ENCODE assay signal across 34 cellular contexts in genomic region chr18:28778706-28779105, GRCh38.
"Had no signal": no experiment of that assay in that cellular context is flagged by ENCODE, and none has a peak within 500 bp of the region (broad histone marks: within the 10 kb centered on the region; RNA-seq: fewer than 3 reads in every experiment).

No MANE protein-coding gene starts in this region.

- H3K4me1 Mint-ChIP-seq: activated naive CD4-positive, alpha-beta T cell treated with anti-CD3 and anti-CD28 coated beads, Interleukin-2, amount 50 U/mL, for 24 hours; T-helper 17 cell had no signal

- H3K27me3 ChIP-seq: ascending aorta, cardiac muscle cell, Peyer's patch had no signal

- DNase-seq: activated CD4-positive, alpha-beta T cell treated with anti-CD3 and anti-CD28 coated beads, Interleukin-2, amount 10 ng/mL, durations not matched to agents 7 days and 5 days; activated CD4-positive, alpha-beta T cell treated with anti-CD3 and anti-CD28 coated beads, Interleukin-2, amount 50 U/mL, for 48 hours; activated CD8-positive, alpha-beta T cell treated with anti-CD3 and anti-CD28 coated beads, Interleukin-2, amount 10 ng/mL, durations not matched to agents 7 days and 5 days; activated gamma-delta T cell; activated naive CD4-positive, alpha-beta T cell treated with Interleukin-2 at 50 U/mL for 16 hours; activated naive CD8-positive, alpha-beta T cell treated with anti-CD3 and anti-CD28 coated beads, Interleukin-2, amount 10 ng/mL, durations not matched to agents 7 days and 5 days; activated T-cell treated with anti-CD3 and anti-CD28 coated beads, Interleukin-2, amount 50 U/mL, for 24 hours; amygdala; MM.1S; MV-4-11; NCI-H1092 treated with DMSO at 0.1 percent for 48 hours; NCI-H1417; NCI-H187 treated with DMSO at 0.1 percent for 48 hours; NCI-H2081; NCI-H2171 treated with DMSO at 0.1 percent for 48 hours; NCI-H2227 treated with DMSO at 0.1 percent for 48 hours; NCI-H446; NCI-H510A treated with DMSO at 0.1 percent for 48 hours; NK-92 treated with Interleukin-12 subunit alpha and Interleukin-12 subunit beta, amount 100 ng/mL, for 24 hours; PC-3; Peyer's patch; SIG-M5; T-cell; T-helper 17 cell had no signal

- H3K4me2 ChIP-seq: KMS-11 had no signal

- H3K4me3 ChIP-seq: ascending aorta, cardiac muscle cell, Peyer's patch had no signal

- H3K9ac ChIP-seq: KMS-11 had no signal

- H3K4me3 Mint-ChIP-seq: activated CD4-positive, alpha-beta T cell treated with anti-CD3 and anti-CD28 coated beads, Interleukin-2, amount 10 ng/mL, durations not matched to agents 7 days and 5 days; activated CD8-positive, alpha-beta T cell treated with anti-CD3 and anti-CD28 coated beads, Interleukin-2, amount 10 ng/mL, durations not matched to agents 7 days and 5 days; activated naive CD4-positive, alpha-beta T cell treated with anti-CD3 and anti-CD28 coated beads, Interleukin-2, amount 50 U/mL, for 24 hours; activated naive CD8-positive, alpha-beta T cell treated with anti-CD3 and anti-CD28 coated beads, Interleukin-2, amount 10 ng/mL, durations not matched to agents 7 days and 5 days; activated T-cell treated with anti-CD3 and anti-CD28 coated beads, Interleukin-2, amount 50 U/mL, for 24 hours; central memory CD8-positive, alpha-beta T cell; T-cell; T-helper 17 cell had no signal

- H3K27ac Mint-ChIP-seq: activated CD4-positive, alpha-beta T cell treated with anti-CD3 and anti-CD28 coated beads, Interleukin-2, amount 10 ng/mL, durations not matched to agents 7 days and 5 days; activated CD8-positive, alpha-beta T cell treated with anti-CD3 and anti-CD28 coated beads, Interleukin-2, amount 10 ng/mL, durations not matched to agents 7 days and 5 days; activated naive CD4-positive, alpha-beta T cell treated with anti-CD3 and anti-CD28 coated beads, Interleukin-2, amount 50 U/mL, for 24 hours; activated naive CD8-positive, alpha-beta T cell treated with anti-CD3 and anti-CD28 coated beads, Interleukin-2, amount 10 ng/mL, durations not matched to agents 7 days and 5 days; activated T-cell treated with anti-CD3 and anti-CD28 coated beads, Interleukin-2, amount 50 U/mL, for 24 hours; activated T-helper 2 cell treated with anti-CD3 and anti-CD28 coated beads, Interferon-gamma antibody, Interleukin-2, Interleukin-4, amounts not matched to agents 10 μg/mL and 5 μg/mL and 100 μg/mL, durations not matched to agents 14 hours and 24 hours and 36 hours; T-cell; T-helper 17 cell had no signal

- H3K4me1 ChIP-seq: ascending aorta, Peyer's patch had no signal

- H3K27me3 Mint-ChIP-seq: activated CD4-positive, alpha-beta T cell treated with anti-CD3 and anti-CD28 coated beads, Interleukin-2, amount 10 ng/mL, durations not matched to agents 7 days and 5 days; activated naive CD4-positive, alpha-beta T cell treated with anti-CD3 and anti-CD28 coated beads, Interleukin-2, amount 50 U/mL, for 24 hours; activated naive CD8-positive, alpha-beta T cell treated with anti-CD3 and anti-CD28 coated beads, Interleukin-2, amount 10 ng/mL, durations not matched to agents 7 days and 5 days; activated T-cell treated with anti-CD3 and anti-CD28 coated beads, Interleukin-2, amount 50 U/mL, for 24 hours; central memory CD8-positive, alpha-beta T cell; T-cell; T-helper 17 cell had no signal

- H3K9me3 ChIP-seq: ascending aorta, Peyer's patch had no signal

- ATAC-seq: activated CD8-positive, alpha-beta T cell treated with anti-CD3 and anti-CD28 coated beads, Interleukin-2, amount 10 ng/mL, durations not matched to agents 7 days and 5 days; PC-3; Right ventricle myocardium inferior; SK-N-SH treated with all-trans-retinoic acid at 6 μM for 48 hours; T-cell; T-helper 17 cell had no signal

- H3K36me3 ChIP-seq: ascending aorta, cardiac muscle cell, Peyer's patch, WERI-Rb-1 had no signal

- H3K27ac ChIP-seq: ascending aorta, cardiac muscle cell, KMS-11, Peyer's patch, RWPE1, WERI-Rb-1 had no signal

- H3K9me3 Mint-ChIP-seq: activated naive CD4-positive, alpha-beta T cell treated with anti-CD3 and anti-CD28 coated beads, Interleukin-2, amount 50 U/mL, for 24 hours had no signal

- H3K36me3 Mint-ChIP-seq: activated naive CD4-positive, alpha-beta T cell treated with anti-CD3 and anti-CD28 coated beads, Interleukin-2, amount 50 U/mL, for 24 hours; activated naive CD8-positive, alpha-beta T cell treated with anti-CD3 and anti-CD28 coated beads, Interleukin-2, amount 10 ng/mL, durations not matched to agents 7 days and 5 days; T-cell had no signal
